ENCODE assay signal across 1 cellular context in genomic region chr12:11171145-11171952, GRCh38.
TF ChIP-seq lines count a peak whose summit lies in the region.

TSS of gene SMIM10L1 (plus strand) at chr12:11171194. CDS start at chr12:11171357, 163 bp downstream.

TF ChIP-seq in K562, 482 proteins besides CTCF, POLR2A, EP300 and RAD21 (continued from another document and continues in another):
- no peak for TF ChIP-seq CTCFL (IDR thresholded peaks at IDR 0.05; ENCODE audit: borderline replicate concordance, insufficient read depth, low read depth, low read length, poor library complexity, severe bottlenecking)
- TF ChIP-seq ELF1 (tag; IDR thresholded peaks at IDR 0.05), result peak; percentile 43; the same call in 1 of the 2 replicates
- TF ChIP-seq TFAM (CRISPR knock-in tag; conservative IDR thresholded peaks at IDR 0.05), result no peak
- peak; percentile 87 for TF ChIP-seq NFRKB (IDR thresholded peaks at IDR 0.05; ENCODE audit: low read depth)
- no peak for TF ChIP-seq PHB2 (IDR thresholded peaks at IDR 0.05; ENCODE audit: low read depth)
- no peak for TF ChIP-seq HOMEZ (CRISPR knock-in tag; IDR thresholded peaks at IDR 0.05)
- peak; percentile 47 for TF ChIP-seq SAP30 (IDR thresholded peaks at IDR 0.05; ENCODE audit: borderline replicate concordance, insufficient read depth, low read depth, low read length, poor library complexity, severe bottlenecking)
- no peak for TF ChIP-seq SMARCA4 (IDR thresholded peaks at IDR 0.05)
- TF ChIP-seq HLTF (IDR thresholded peaks at IDR 0.05), result no peak
- TF ChIP-seq VEZF1 (CRISPR knock-in tag; IDR thresholded peaks at IDR 0.05), result no peak
- no peak for TF ChIP-seq ZNF407 (IDR thresholded peaks at IDR 0.05; ENCODE audit: low read depth)
- no peak for TF ChIP-seq NELFE (IDR thresholded peaks at IDR 0.05; ENCODE audit: insufficient read depth, insufficient read length)
- TF ChIP-seq GTF2A2 (tag; IDR thresholded peaks at IDR 0.05), result no peak
- TF ChIP-seq C11orf30 (IDR thresholded peaks at IDR 0.05; ENCODE audit: low read depth), result peak; percentile 52
- no peak for TF ChIP-seq FOXP4 (CRISPR knock-in tag; IDR thresholded peaks at IDR 0.05; ENCODE audit: borderline replicate concordance)
- no peak for TF ChIP-seq TCF7 (IDR thresholded peaks at IDR 0.05; ENCODE audit: borderline replicate concordance)
- no peak for TF ChIP-seq RCOR1 (IDR thresholded peaks at IDR 0.05; ENCODE audit: borderline replicate concordance in 1 of 2, low read depth in 2 of 2, low read length in 2 of 2)
- TF ChIP-seq MAFK (IDR thresholded peaks at IDR 0.05; ENCODE audit: low read length), result no peak
- no peak for TF ChIP-seq CHCHD3 (CRISPR knock-in tag; IDR thresholded peaks at IDR 0.05)
- no peak for TF ChIP-seq ZNF584 (CRISPR knock-in tag; IDR thresholded peaks at IDR 0.05; ENCODE audit: low read depth)
- 0 out of 2 replicates have a peak, but pooled peaks have one; percentile 56 for TF ChIP-seq ZHX1 (conservative IDR thresholded peaks at IDR 0.05; ENCODE audit: low read length)
- no peak for TF ChIP-seq MEIS2 (IDR thresholded peaks at IDR 0.05; ENCODE audit: partially characterized antibody)
- TF ChIP-seq ZNF449 (CRISPR knock-in tag; IDR thresholded peaks at IDR 0.05), result no peak
- TF ChIP-seq CC2D1A (IDR thresholded peaks at IDR 0.05), result no peak
- TF ChIP-seq ZNF124 (CRISPR knock-in tag; IDR thresholded peaks at IDR 0.05), result no peak
- TF ChIP-seq THRA (IDR thresholded peaks at IDR 0.05), result no peak
- TF ChIP-seq BRF2 (IDR thresholded peaks at IDR 0.05; ENCODE audit: borderline replicate concordance, insufficient read depth, insufficient read length), result no peak
- TF ChIP-seq ZNF507 (tag; conservative IDR thresholded peaks at IDR 0.05), result no peak
- TF ChIP-seq NFXL1 (CRISPR knock-in tag; IDR thresholded peaks at IDR 0.05), result no peak
- TF ChIP-seq SNAPC5 (CRISPR knock-in tag; IDR thresholded peaks at IDR 0.05), result no peak
- no peak for TF ChIP-seq FOXM1 (IDR thresholded peaks at IDR 0.05; ENCODE audit: low read depth)
- no peak for TF ChIP-seq FOXM1 (CRISPR knock-in tag; IDR thresholded peaks at IDR 0.05; ENCODE audit: low read depth)
- no peak for TF ChIP-seq ZNF75A (CRISPR knock-in tag; IDR thresholded peaks at IDR 0.05)
- no peak for TF ChIP-seq PREB (CRISPR knock-in tag; IDR thresholded peaks at IDR 0.05)
